ENCODE assay signal across 10 cellular contexts in genomic region chr7:2175514-2175913, GRCh38. TPM values are rescaled to one million over a fixed set of nuclear protein-coding genes. Genes with fewer than 3 reads are reported as not detected.
DNase-seq lines count a peak whose midpoint lies in the region; ATAC-seq and TF ChIP-seq lines count a peak whose summit lies in the region.
"Had no signal": no experiment of that assay in that cellular context is flagged by ENCODE, and none has a peak within 500 bp of the region (broad histone marks: within the 10 kb centered on the region; RNA-seq: fewer than 3 reads in every experiment).

No MANE protein-coding gene starts in this region.

- no peak overlapping the region for H3K4me3 Mint-ChIP-seq in endothelial cell (ENCODE audit: unreplicated experiment)
- H3K4me3 Mint-ChIP-seq: natural killer cell treated with Interleukin-12 subunit alpha and Interleukin-12 subunit beta and Interleukin-15 and Interleukin-18, amount 100 ng/mL, for 72 hours had no signal

- no peak overlapping the region for H2AFZ ChIP-seq in HCT116 (ENCODE audit: low read depth, low read length, poor library complexity, severe bottlenecking)

- H3K27me3 Mint-ChIP-seq in endothelial cell (ENCODE audit: unreplicated experiment): peaks cover 6% of the 10 kb centered on the region
- H3K27me3 Mint-ChIP-seq: natural killer cell treated with Interleukin-12 subunit alpha and Interleukin-12 subunit beta and Interleukin-15 and Interleukin-18, amount 100 ng/mL, for 72 hours had no signal

- no peak for TF ChIP-seq RAD21 in HCT116 (IDR thresholded peaks at IDR 0.05; ENCODE audit: low read depth)

- H3K9me3 ChIP-seq in HCT116 (ENCODE audit: control insufficient read depth in 1 of 2, insufficient read depth in 1 of 2, low read depth in 1 of 2, low read length in 2 of 2) (no peaks in the 10 kb centered on the region), right atrium auricular region (no peaks in the 10 kb centered on the region), thoracic aorta (no peaks in the 10 kb centered on the region)

- no peak overlapping the region for H3K9ac ChIP-seq in HCT116 (ENCODE audit: low read length)

- peaks cover 26% of the 10 kb centered on the region for H3K4me1 Mint-ChIP-seq in endothelial cell (ENCODE audit: unreplicated experiment)

- H3K4me3 ChIP-seq in HCT116 (replicated peaks in 1 of 2; ENCODE audit: low read depth in 1 of 2, low read length in 2 of 2) (no peak overlapping the region), astrocyte of the spinal cord (ENCODE audit: low read depth, low read length) (no peak overlapping the region), right atrium auricular region (no peak overlapping the region), thoracic aorta (no peak overlapping the region)

- intact Hi-C loops in HCT116 (cut with micrococcal nuclease): no loop called here

- peak overlapping the region; percentile 21; the same call in 1 of the 2 replicates for H3K27ac ChIP-seq in HCT116 (ENCODE audit: low read depth, low read length)
- peak overlapping the region in 1 of 2 donors; percentile 38 for H3K27ac ChIP-seq in right atrium auricular region
- peak overlapping the region in 1 of 2 donors; percentile 36 for H3K27ac ChIP-seq in thoracic aorta

- POLR2A ChIA-PET in HCT116 (lab: Charles Lee): no interaction called here

- H3K9me2 ChIP-seq in HCT116 (ENCODE audit: insufficient read depth): no peaks in the 10 kb centered on the region

- no peaks in the 10 kb centered on the region for H4K20me1 ChIP-seq in HCT116 (ENCODE audit: insufficient read depth)

- RAD21 ChIA-PET in HCT116 (lab: Charles Lee; ENCODE audit: low non-redundant PET in 1 of 2, low total read pairs in 2 of 2, uncharacterized antibody in 2 of 2, unreplicated experiment in 2 of 2): interaction anchor here in 1 of 2 experiments (0.7 kb wide), 1 partner anchor 106 kb away, joined by 3 read pairs; no protein-coding TSS in a partner anchor

- DNase-seq in HCT116 (ENCODE audit: low read depth, low spot score): no peak
- peak; percentile 96 for DNase-seq in astrocyte of the spinal cord (ENCODE audit: low read depth, low spot score)
- peak; percentile 63 for DNase-seq in right atrium auricular region (ENCODE audit: low spot score)
- no peak for DNase-seq in thoracic aorta (ENCODE audit: low spot score)
- DNase-seq in anterior cingulate cortex (lab: John Stamatoyannopoulos, UW): no peak
- no peak for DNase-seq in endothelial cell (ENCODE audit: low spot score)
- DNase-seq: NCI-H2171 had no signal

- no peaks in the 10 kb centered on the region for H3K9me3 Mint-ChIP-seq in endothelial cell (ENCODE audit: unreplicated experiment)
- H3K9me3 Mint-ChIP-seq: natural killer cell treated with Interleukin-12 subunit alpha and Interleukin-12 subunit beta and Interleukin-15 and Interleukin-18, amount 100 ng/mL, for 72 hours had no signal

- H3K36me3 Mint-ChIP-seq in endothelial cell (ENCODE audit: low read depth, unreplicated experiment): peaks cover 21% of the 10 kb centered on the region

- no peaks in the 10 kb centered on the region for H3K79me2 ChIP-seq in HCT116 (ENCODE audit: insufficient read depth, low read length)

- peak; percentile 67 for ATAC-seq in HCT116
- peak; percentile 66 for ATAC-seq in thoracic aorta (ENCODE audit: insufficient number of reproducible peaks, low FRiP score, low read depth)
- ATAC-seq in GM21390 (IDR thresholded peaks at IDR 0.05; ENCODE audit: unreplicated experiment): no peak
- ATAC-seq in HG02610 (IDR thresholded peaks at IDR 0.05; ENCODE audit: unreplicated experiment): no peak
- ATAC-seq: natural killer cell treated with Interleukin-12 subunit alpha and Interleukin-12 subunit beta and Interleukin-15 and Interleukin-18, amount 100 ng/mL, for 72 hours had no signal

- H3K4me1 ChIP-seq in HCT116 (ENCODE audit: control insufficient read depth in 1 of 2, insufficient read depth in 2 of 2, low read length in 2 of 2) (peaks cover 11 to 16% of the 10 kb centered on the region in 2 experiments), right atrium auricular region (peaks cover 0 to 34% of the 10 kb centered on the region in 2 donors), thoracic aorta (ENCODE audit: control insufficient read depth in 1 of 2, low read depth in 2 of 2) (peaks cover 0 to 33% of the 10 kb centered on the region in 2 donors)

- CTCF ChIA-PET in HCT116 (lab: Charles Lee): no interaction called here

- H3K36me3 ChIP-seq in HCT116 (ENCODE audit: control insufficient read depth in 1 of 2, insufficient read depth in 2 of 2, low read length in 2 of 2) (peaks cover 0 to 5% of the 10 kb centered on the region in 2 experiments; a peak in 1 of 4 replicates), right atrium auricular region (no peaks in the 10 kb centered on the region), thoracic aorta (no peaks in the 10 kb centered on the region)

- BruUV-seq in HCT116 (replicated peaks; lab: Mats Ljungman, UMichigan): no TSS peak

- H3K27ac Mint-ChIP-seq in endothelial cell (ENCODE audit: unreplicated experiment): no peak overlapping the region
- H3K27ac Mint-ChIP-seq: natural killer cell treated with Interleukin-12 subunit alpha and Interleukin-12 subunit beta and Interleukin-15 and Interleukin-18, amount 100 ng/mL, for 72 hours had no signal

- peak overlapping the region; percentile 24; the same call in 1 of the 2 replicates for H3K4me2 ChIP-seq in HCT116 (ENCODE audit: low read length)

- no peaks in the 10 kb centered on the region for H3K27me3 ChIP-seq in HCT116 (ENCODE audit: insufficient read depth, low read length)
- H3K27me3 ChIP-seq in right atrium auricular region: no peaks in the 10 kb centered on the region
- no peaks in the 10 kb centered on the region for H3K27me3 ChIP-seq in thoracic aorta (replicated peaks; ENCODE audit: insufficient read depth)

- in situ Hi-C loops in astrocyte of the spinal cord (cut with HindIII; ENCODE audit: low sequenced_read_pairs): no loop called here

- TF ChIP-seq POLR2A in HCT116 (IDR thresholded peaks at IDR 0.05; ENCODE audit: borderline replicate concordance, extremely low read depth, insufficient read depth, insufficient read length): no peak

- TF ChIP-seq CTCF in HCT116 (IDR thresholded peaks at IDR 0.05 in 2 of 3, conservative IDR thresholded peaks at IDR 0.05 in 1 of 3; ENCODE audit: borderline replicate concordance in 1 of 3, insufficient read depth in 1 of 3, low read depth in 2 of 3, low read length in 2 of 3) (no peak), astrocyte of the spinal cord (IDR thresholded peaks at IDR 0.05; ENCODE audit: low read depth, low read length) (no peak), right atrium auricular region (IDR thresholded peaks at IDR 0.05) (no peak), thoracic aorta (IDR thresholded peaks at IDR 0.05) (no peak), endothelial cell (IDR thresholded peaks at IDR 0.05; ENCODE audit: unreplicated experiment) (no peak)

TF ChIP-seq in HCT116, 20 proteins besides CTCF, POLR2A, EP300 and RAD21:
- TF ChIP-seq MAX (IDR thresholded peaks at IDR 0.05) (0 out of 2 replicates have a peak, but pooled peaks have one; percentile 24), TCF7L2 (IDR thresholded peaks at IDR 0.05; ENCODE audit: borderline replicate concordance, extremely low read depth, insufficient read depth, insufficient read length) (no peak)

RNA-seq across cellular contexts. Expression of gene MAD1L1, which starts 57.2 kb away (rescaled TPM):
- 38.5 TPM for total RNA-seq in HCT116 (2021; ENCODE audit: unreplicated experiment)
- polyA plus RNA-seq in HCT116 (2012): 41.8 and 42.5 TPM in 2 replicates
- total RNA-seq in right atrium auricular region: 10 to 100 TPM; 13.3 to 31.9 TPM
- total RNA-seq in thoracic aorta: 10 to 100 TPM; 27.4 to 41.3 TPM
- 43.3 TPM for total RNA-seq in endothelial cell (ENCODE audit: unreplicated experiment)

Comparison
In these comparisons a context has a peak if more than half of its experiments do, and no peak if none do; other contexts are left out.
1. ATAC-seq: peak in HCT116 (single experiment) and thoracic aorta (single experiment); none in GM21390 (single experiment) and HG02610 (single experiment).
2. DNase-seq: peak in astrocyte of the spinal cord (single experiment) and right atrium auricular region (single experiment); none in HCT116 (single experiment), thoracic aorta (single experiment), anterior cingulate cortex (0 of 58) and endothelial cell (single experiment).